Comparison of ENCODE assay signal across 15 cellular contexts in genomic region chr11:43546561-43547410, GRCh38.
DNase-seq lines count a peak whose midpoint lies in the region; ATAC-seq and TF ChIP-seq lines count a peak whose summit lies in the region.
"Had no signal": no experiment of that assay in that cellular context is flagged by ENCODE, and none has a peak within 500 bp of the region (broad histone marks: within the 10 kb centered on the region; RNA-seq: fewer than 3 reads in every experiment).

No MANE protein-coding gene starts in this region.

- no peaks in the 10 kb centered on the region for H3K79me2 ChIP-seq in ACC112 (ENCODE audit: control insufficient read depth, insufficient read depth, low read length, unreplicated experiment)

- H3K9me3 ChIP-seq in IMR-90 (ENCODE audit: control insufficient read depth, insufficient read depth, low read length) (no peaks in the 10 kb centered on the region), esophagus muscularis mucosa (no peaks in the 10 kb centered on the region)
- H3K9me3 ChIP-seq: transverse colon had no signal

- H3K4me3 Mint-ChIP-seq in neural crest cell, result peak overlapping the region; percentile 10
- H3K4me3 Mint-ChIP-seq: activated CD8-positive, alpha-beta T cell treated with anti-CD3 and anti-CD28 coated beads for 36 hours; memory B cell had no signal

- H3K27me3 Mint-ChIP-seq in neural crest cell (ENCODE audit: low read depth), result no peaks in the 10 kb centered on the region

- no peak overlapping the region for H2BK120ac ChIP-seq in IMR-90 (ENCODE audit: low read depth, low read length)

- H3K4me3 ChIP-seq in ACC112 (ENCODE audit: low read depth, low read length), result peak overlapping the region; percentile 67
- no peak overlapping the region for H3K4me3 ChIP-seq in IMR-90 (ENCODE audit: insufficient read depth, low read depth, low read length)
- peak overlapping the region in 3 of 4 donors; percentile 44 to 55 (median 46) for H3K4me3 ChIP-seq in esophagus muscularis mucosa

- no peak overlapping the region for H2AK5ac ChIP-seq in IMR-90 (ENCODE audit: low read depth, low read length)

- no TSS peak for BruUV-seq in IMR-90 (replicated peaks; lab: Mats Ljungman, UMichigan)

- H3K36me3 ChIP-seq in ACC112 (ENCODE audit: insufficient read depth, low read length) (no peaks in the 10 kb centered on the region), IMR-90 (ENCODE audit: control insufficient read depth, insufficient read depth, low read length) (no peaks in the 10 kb centered on the region), esophagus muscularis mucosa (no peaks in the 10 kb centered on the region)
- H3K36me3 ChIP-seq: transverse colon had no signal

- H3K36me3 Mint-ChIP-seq in neural crest cell (ENCODE audit: low read depth), result no peaks in the 10 kb centered on the region
- H3K36me3 Mint-ChIP-seq: memory B cell had no signal

- H3K9me3 Mint-ChIP-seq in neural crest cell, result peaks cover 3% of the 10 kb centered on the region
- H3K9me3 Mint-ChIP-seq: activated CD8-positive, alpha-beta T cell treated with anti-CD3 and anti-CD28 coated beads for 36 hours; memory B cell had no signal

- no peak overlapping the region for H4K8ac ChIP-seq in IMR-90 (ENCODE audit: low read depth in 2 of 2, low read length in 2 of 2)

- H3K27me3 ChIP-seq in ACC112 (ENCODE audit: insufficient read depth, low read length) (peaks cover 45% of the 10 kb centered on the region), IMR-90 (ENCODE audit: control insufficient read depth, insufficient read depth, low read length) (peaks cover 36% of the 10 kb centered on the region), esophagus muscularis mucosa (peaks cover 0 to 31% (median 8%) of the 10 kb centered on the region in 4 donors)

- no peak for TF ChIP-seq CTCF in IMR-90 (conservative IDR thresholded peaks at IDR 0.05; ENCODE audit: low read depth, low read length)
- no peak for TF ChIP-seq CTCF in esophagus muscularis mucosa (IDR thresholded peaks at IDR 0.05)
- no peak for TF ChIP-seq CTCF in neural crest cell (conservative IDR thresholded peaks at IDR 0.05)

- no peaks in the 10 kb centered on the region for H3K79me1 ChIP-seq in IMR-90 (ENCODE audit: low read depth in 1 of 2, low read length in 2 of 2)

- H3K56ac ChIP-seq in IMR-90 (ENCODE audit: extremely low read depth, insufficient read depth, low read length), result no peak overlapping the region

- H3K4me1 Mint-ChIP-seq in neural crest cell, result peaks cover 22% of the 10 kb centered on the region
- H3K4me1 Mint-ChIP-seq: memory B cell had no signal

- no peaks in the 10 kb centered on the region for H3K9me1 ChIP-seq in IMR-90 (ENCODE audit: insufficient read depth, low read length)

- H3K4me2 ChIP-seq in IMR-90 (ENCODE audit: low read depth, low read length), result no peak overlapping the region

- H3K27ac ChIP-seq in ACC112 (ENCODE audit: low read depth, low read length) (no peak overlapping the region), IMR-90 (ENCODE audit: insufficient read depth, low read length) (no peak overlapping the region), esophagus muscularis mucosa (replicated peaks in 1 of 4) (no peak overlapping the region)
- H3K27ac ChIP-seq: transverse colon had no signal

- WGBS in IMR-90 (ENCODE audit: extremely low coverage in 2 of 2, insufficient read length in 1 of 2), 2 experiments, result 27% methylated on average over 13 of the region's 25 CpGs; no CpG with 5 or more reads in 1 of the 2 experiments
- WGBS in esophagus muscularis mucosa, result 41% methylated on average over 24 of the region's 25 CpGs

- no peak overlapping the region for H4K5ac ChIP-seq in IMR-90 (ENCODE audit: low read depth, low read length)

- ATAC-seq in IMR-90 (ENCODE audit: low read depth), result no peak
- no peak for ATAC-seq in GM19035 (IDR thresholded peaks at IDR 0.05; ENCODE audit: unreplicated experiment)
- ATAC-seq: activated CD8-positive, alpha-beta T cell treated with anti-CD3 and anti-CD28 coated beads for 36 hours had no signal

- H3K14ac ChIP-seq in IMR-90 (replicated peaks; ENCODE audit: low read depth, low read length), result no peak overlapping the region

- no peak overlapping the region for H2BK20ac ChIP-seq in IMR-90 (ENCODE audit: low read depth, low read length)

- H3K9ac ChIP-seq in IMR-90 (ENCODE audit: low read depth, low read length), result no peak overlapping the region

- in situ Hi-C loops in IMR-90 (cut with MboI; ENCODE audit: low sequenced_read_pairs), result no loop called here

- CTCF ChIA-PET in IMR-90 (lab: Yijun Ruan, JAX), result no interaction called here

- DNase-seq in IMR-90 (no peak), esophagus muscularis mucosa (ENCODE audit: extremely low spot score) (no peak), neural crest cell (ENCODE audit: low read depth, low spot score) (no peak), NCI-H446 treated with DMSO at 0.1 percent for 48 hours (lab: John Stamatoyannopoulos, UW) (no peak), NK-92 (lab: John Stamatoyannopoulos, UW; ENCODE audit: unreplicated experiment) (no peak)
- DNase-seq in activated CD8-positive, alpha-beta memory T cell treated with anti-CD3 and anti-CD28 coated beads for 24 hours, result no peak
- DNase-seq: activated gamma-delta T cell treated with Interleukin-2 at 50 U/mL for 16 hours, KBM-7, NCI-H748 treated with DMSO at 0.1 percent for 48 hours, occipital lobe, transverse colon had no signal

- H3K4me1 ChIP-seq in ACC112 (ENCODE audit: control insufficient read depth, insufficient read depth, low read length, unreplicated experiment), result peaks cover 10% of the 10 kb centered on the region
- no peaks in the 10 kb centered on the region for H3K4me1 ChIP-seq in IMR-90 (ENCODE audit: control insufficient read depth, insufficient read depth, low read length)
- peaks cover 0 to 15% (median 13%) of the 10 kb centered on the region in 4 donors for H3K4me1 ChIP-seq in esophagus muscularis mucosa

- no peak for TF ChIP-seq RAD21 in IMR-90 (IDR thresholded peaks at IDR 0.05; ENCODE audit: low read length)

- no peak overlapping the region for H2BK5ac ChIP-seq in IMR-90 (ENCODE audit: low read depth, low read length, poor library complexity, severe bottlenecking)

- dilution Hi-C loops in IMR-90 (cut with HindIII; ENCODE audit: low sequenced_read_pairs, unreplicated experiment), result no loop called here

- intact Hi-C loops in IMR-90 (cut with micrococcal nuclease) (no loop called here), esophagus muscularis mucosa (cut with DNase I) (no loop called here)

- TF ChIP-seq EP300 in esophagus muscularis mucosa (IDR thresholded peaks at IDR 0.05), result no peak

- H2AFZ ChIP-seq in ACC112 (ENCODE audit: low read length, unreplicated experiment) (no peak overlapping the region), IMR-90 (replicated peaks; ENCODE audit: low read length, poor library complexity) (peak overlapping the region; percentile 65)

- H4K20me1 ChIP-seq in IMR-90 (ENCODE audit: insufficient read depth, low read length), result no peaks in the 10 kb centered on the region

- H3K18ac ChIP-seq in IMR-90 (ENCODE audit: low read depth, low read length), result no peak overlapping the region

- H2BK15ac ChIP-seq in IMR-90 (ENCODE audit: low read depth, low read length), result no peak overlapping the region

- H3K27ac Mint-ChIP-seq in neural crest cell (ENCODE audit: unreplicated experiment), result no peak overlapping the region
- H3K27ac Mint-ChIP-seq: activated CD8-positive, alpha-beta T cell treated with anti-CD3 and anti-CD28 coated beads for 36 hours; memory B cell had no signal

- POLR2A ChIA-PET in IMR-90 (lab: Charles Lee; ENCODE audit: unreplicated experiment), result no interaction called here

- H3K4ac ChIP-seq in IMR-90 (ENCODE audit: low read depth, low read length), result no peak overlapping the region

- H4K91ac ChIP-seq in IMR-90 (ENCODE audit: insufficient read depth, low read depth, low read length), result no peak overlapping the region

- no peak for TF ChIP-seq POLR2A in IMR-90 (IDR thresholded peaks at IDR 0.05; ENCODE audit: low read depth, low read length)
- no peak for TF ChIP-seq POLR2A in esophagus muscularis mucosa (IDR thresholded peaks at IDR 0.05; ENCODE audit: low read depth)

- H2AK9ac ChIP-seq in IMR-90 (replicated peaks; ENCODE audit: low read depth, low read length, poor library complexity), result no peak overlapping the region

- no peak overlapping the region for H3K23ac ChIP-seq in IMR-90 (ENCODE audit: low read depth, low read length)

TF ChIP-seq in IMR-90, 13 proteins besides CTCF, POLR2A, EP300 and RAD21:
- TF ChIP-seq RFX5 (IDR thresholded peaks at IDR 0.05; ENCODE audit: low read depth, low read length) (no peak), FOS (IDR thresholded peaks at IDR 0.05; ENCODE audit: low read depth, low read length) (no peak), NFE2L2 (IDR thresholded peaks at IDR 0.05; ENCODE audit: low read depth, low read length) (no peak), MAZ (IDR thresholded peaks at IDR 0.05; ENCODE audit: borderline replicate concordance, low read depth, low read length) (no peak), MXI1 (IDR thresholded peaks at IDR 0.05; ENCODE audit: borderline replicate concordance, low read depth, low read length) (no peak), CEBPB (IDR thresholded peaks at IDR 0.05; ENCODE audit: low read depth, low read length) (no peak), BHLHE40 (IDR thresholded peaks at IDR 0.05; ENCODE audit: low read depth, low read length) (no peak), CHD1 (IDR thresholded peaks at IDR 0.05; ENCODE audit: low read depth, low read length) (no peak), SMC3 (IDR thresholded peaks at IDR 0.05; ENCODE audit: low read depth, low read length) (no peak), USF2 (IDR thresholded peaks at IDR 0.05; ENCODE audit: low read depth, low read length) (no peak), MAFK (IDR thresholded peaks at IDR 0.05; ENCODE audit: low read depth, low read length) (no peak), RCOR1 (IDR thresholded peaks at IDR 0.05; ENCODE audit: insufficient replicate concordance, low read length) (no peak), ELK1 (IDR thresholded peaks at IDR 0.05; ENCODE audit: borderline replicate concordance, low read depth, low read length) (no peak)
